Comparison of ENCODE assay signal across 27 cellular contexts in genomic region chr6:34267746-34268145, GRCh38.
"Had no signal": no experiment of that assay in that cellular context is flagged by ENCODE, and none has a peak within 500 bp of the region (broad histone marks: within the 10 kb centered on the region; RNA-seq: fewer than 3 reads in every experiment).

No MANE protein-coding gene starts in this region.

- H3K4me1 ChIP-seq: suprapubic skin, testis, thyroid gland, tibial artery, tibial nerve, transverse colon, uterus, vagina had no signal

- H3K9me3 ChIP-seq: stomach, suprapubic skin, testis, thyroid gland, uterus, vagina had no signal

- H3K27me3 ChIP-seq: stomach, suprapubic skin, testis, thyroid gland, tibial artery, tibial nerve, transverse colon, upper lobe of left lung, upper lobe of right lung, uterus, vagina had no signal

- H3K4me3 ChIP-seq: stomach, suprapubic skin, testis, thoracic aorta, thyroid gland, tibial artery, tibial nerve, transverse colon, upper lobe of left lung, upper lobe of right lung, uterus, vagina had no signal

- ATAC-seq: stimulated activated effector memory CD8-positive, alpha-beta T cell treated with anti-CD3 and anti-CD28 coated beads, Interleukin-12 subunit alpha, Interleukin-12 subunit beta, amount 100 ng/mL, for 72 hours; stimulated activated memory B cell treated with anti-CD40 and anti-IgM and Interleukin-4, amounts not matched to agents 10 μg/mL and 1 μg/mL and 100 μg/mL, for 72 hours; stimulated activated naive B cell treated with anti-CD40 and anti-IgM and Interleukin-4, amounts not matched to agents 10 μg/mL and 1 μg/mL and 100 μg/mL, for 72 hours; stimulated activated naive CD8-positive, alpha-beta T cell treated with anti-CD3 and anti-CD28 coated beads, Interleukin-15, amount 100 ng/mL, for 72 hours; stimulated activated naive CD8-positive, alpha-beta T cell treated with anti-CD3 and anti-CD28 coated beads, Interleukin-15, Interleukin-2, amounts not matched to agents 100 U/mL and 50 U/mL, for 24 hours; upper lobe of right lung had no signal

- H3K27ac ChIP-seq: stomach, suprapubic skin, testis, thoracic aorta, thyroid gland, tibial artery, tibial nerve, transverse colon, upper lobe of left lung, upper lobe of right lung, uterus, vagina had no signal

- DNase-seq: stimulated activated CD4-positive, alpha-beta T cell treated with anti-CD3 and anti-CD28 coated beads, Interleukin-2, amount 100 ng/mL, for 48 hours; stimulated activated CD4-positive, alpha-beta T cell treated with anti-CD3 and anti-CD28 coated beads, Interleukin-4, amount 100 ng/mL, for 1 hour; stimulated activated CD4-positive, alpha-beta T cell treated with anti-CD3 and anti-CD28 coated beads, Interleukin-4, amount 100 ng/mL, for 24 hours; stimulated activated CD4-positive, alpha-beta T cell treated with anti-CD3 and anti-CD28 coated beads, Interleukin-4, amount 100 ng/mL, for 4 hours; stimulated activated CD8-positive, alpha-beta memory T cell treated with anti-CD3 and anti-CD28 coated beads, Interleukin-4, amount 100 ng/mL, for 48 hours; stimulated activated naive B cell treated with anti-CD40 and anti-IgM and Interleukin-4, amounts not matched to agents 10 μg/mL and 1 μg/mL and 100 μg/mL, for 72 hours; stimulated activated naive CD4-positive, alpha-beta T cell; stimulated activated naive CD4-positive, alpha-beta T cell treated with Interleukin-2 at 50 U/mL for 16 hours; stimulated activated naive CD8-positive, alpha-beta T cell treated with anti-CD3 and anti-CD28 coated beads, Interleukin-15, amount 100 ng/mL, for 72 hours; stimulated activated naive CD8-positive, alpha-beta T cell treated with anti-CD3 and anti-CD28 coated beads, Interleukin-15, Interleukin-2, amounts not matched to agents 100 U/mL and 50 U/mL, for 24 hours; stomach; substantia nigra; testis; thyroid gland; tibial artery; transverse colon; trophoblast cell; upper lobe of left lung; upper lobe of right lung; uterus had no signal

- H3K36me3 ChIP-seq: suprapubic skin, thoracic aorta, thyroid gland, tibial artery, transverse colon, upper lobe of left lung, upper lobe of right lung, uterus, vagina had no signal

- FAIRE-seq: urothelium cell line had no signal
